28 cellular contexts compared by ENCODE assay signal in genomic region chr17:4769628-4770027, GRCh38. TPM values are rescaled to one million over a fixed set of nuclear protein-coding genes. Genes with fewer than 3 reads are reported as not detected.
DNase-seq lines count a peak whose midpoint lies in the region; ATAC-seq, FAIRE-seq and TF ChIP-seq lines count a peak whose summit lies in the region.
"Had no signal": no experiment of that assay in that cellular context is flagged by ENCODE, and none has a peak within 500 bp of the region (broad histone marks: within the 10 kb centered on the region; RNA-seq: fewer than 3 reads in every experiment).

No MANE protein-coding gene starts in this region.

- POLR2A ChIA-PET in A549 (lab: Yijun Ruan, JAX) = no interaction called here

- CTCF ChIA-PET in A549 (lab: Yijun Ruan, JAX) = interaction anchor here (0.6 to 14.7 kb wide), 7 partner anchors 19 to 584 kb away, joined by 3 to 157 read pairs (median 3); partner anchors contain the start of genes GLTPD2 and VMO1

- no peak for FAIRE-seq in A549 (lab: Jason Lieb, UNC)
- FAIRE-seq: HTR-8/SVneo had no signal

- H3K4me1 ChIP-seq in A549 (peaks cover 15% of the 10 kb centered on the region), left ventricle myocardium inferior (no peaks in the 10 kb centered on the region), thyroid gland (no peaks in the 10 kb centered on the region)
- H3K4me1 ChIP-seq: SJSA1 had no signal

- H3K27me3 ChIP-seq in left ventricle myocardium inferior (ENCODE audit: low read depth) = peaks cover 42% of the 10 kb centered on the region
- no peaks in the 10 kb centered on the region for H3K27me3 ChIP-seq in thyroid gland

- H3K9me3 Mint-ChIP-seq in T-helper 2 cell treated with Interferon-gamma antibody and Interleukin-4, amounts not matched to agents 5 μg/mL and 100 μg/mL, for 36 hours = no peaks in the 10 kb centered on the region
- H3K9me3 Mint-ChIP-seq: activated naive CD8-positive, alpha-beta T cell treated with anti-CD3 and anti-CD28 coated beads, Interleukin-2, amount 50 U/mL, for 24 hours; CD4-positive, alpha-beta T cell; nephron progenitor cell had no signal

- H3K9me3 ChIP-seq in A549 = no peaks in the 10 kb centered on the region
- no peaks in the 10 kb centered on the region for H3K9me3 ChIP-seq in left ventricle myocardium inferior (replicated peaks)
- no peaks in the 10 kb centered on the region for H3K9me3 ChIP-seq in thyroid gland
- H3K9me3 ChIP-seq: heart left ventricle, SJSA1 had no signal

- no peak overlapping the region for H3K27ac Mint-ChIP-seq in T-helper 2 cell treated with Interferon-gamma antibody and Interleukin-4, amounts not matched to agents 5 μg/mL and 100 μg/mL, for 36 hours
- H3K27ac Mint-ChIP-seq: activated naive CD8-positive, alpha-beta T cell treated with anti-CD3 and anti-CD28 coated beads, Interleukin-2, amount 50 U/mL, for 24 hours; CD4-positive, alpha-beta T cell; nephron progenitor cell had no signal

- H3K4me3 ChIP-seq in A549 = no peak overlapping the region
- H3K4me3 ChIP-seq in left ventricle myocardium inferior = no peak overlapping the region
- H3K4me3 ChIP-seq in thyroid gland (replicated peaks in 1 of 3) = no peak overlapping the region
- H3K4me3 ChIP-seq: heart left ventricle, PC-9, SJSA1 had no signal

- H3K4me1 Mint-ChIP-seq in T-helper 2 cell treated with Interferon-gamma antibody and Interleukin-4, amounts not matched to agents 5 μg/mL and 100 μg/mL, for 36 hours (ENCODE audit: low read depth) = peaks cover 10% of the 10 kb centered on the region

- no peak for DNase-seq in A549 (ENCODE audit: low read depth in 1 of 2, low spot score in 1 of 2)
- DNase-seq in ELR (ENCODE audit: low read depth) = peak; percentile 64
- DNase-seq in RPMI7951 (ENCODE audit: low read depth) = peak; percentile 13
- peak; percentile 29 for DNase-seq in fibroblast of peridontal ligament (ENCODE audit: extremely low read depth)
- DNase-seq in left ventricle myocardium inferior = no peak
- DNase-seq in T-helper 2 cell treated with Interferon-gamma antibody and Interleukin-4, amounts not matched to agents 5 μg/mL and 100 μg/mL, for 36 hours (ENCODE audit: low spot score) = no peak
- DNase-seq in DMS53 treated with DMSO at 0.1 percent for 48 hours (lab: John Stamatoyannopoulos, UW; ENCODE audit: unreplicated experiment) = no peak
- DNase-seq in thyroid gland = no peak
- DNase-seq: activated effector memory CD4-positive, alpha-beta T cell treated with Interleukin-2 at 50 U/mL for 16 hours; activated naive CD8-positive, alpha-beta T cell treated with anti-CD3 and anti-CD28 coated beads, Interleukin-2, amount 50 U/mL, for 24 hours; CD4-positive, alpha-beta T cell; DMS153; heart left ventricle; NCI-H1105; NCI-H2029 treated with DMSO at 0.1 percent for 48 hours; NCI-H446; nephron progenitor cell; T-helper 2 cell had no signal

- H3K36me3 Mint-ChIP-seq in T-helper 2 cell treated with Interferon-gamma antibody and Interleukin-4, amounts not matched to agents 5 μg/mL and 100 μg/mL, for 36 hours (ENCODE audit: low read depth) = no peaks in the 10 kb centered on the region

- no peak for TF ChIP-seq CTCF in A549 (IDR thresholded peaks at IDR 0.05)
- no peak for TF ChIP-seq CTCF in left ventricle myocardium inferior (IDR thresholded peaks at IDR 0.05; ENCODE audit: borderline replicate concordance)
- TF ChIP-seq CTCF in thyroid gland (IDR thresholded peaks at IDR 0.05) = no peak

- H3K27ac ChIP-seq in A549 = no peak overlapping the region
- H3K27ac ChIP-seq in left ventricle myocardium inferior (replicated peaks) = no peak overlapping the region
- H3K27ac ChIP-seq in thyroid gland = no peak overlapping the region
- H3K27ac ChIP-seq: PC-9, SJSA1 had no signal

- peaks cover 10% of the 10 kb centered on the region for H3K27me3 Mint-ChIP-seq in T-helper 2 cell treated with Interferon-gamma antibody and Interleukin-4, amounts not matched to agents 5 μg/mL and 100 μg/mL, for 36 hours (ENCODE audit: low read depth)

- intact Hi-C loops in left ventricle myocardium inferior (cut with micrococcal nuclease) = no loop called here
- intact Hi-C loops in thyroid gland (cut with DNase I) = no loop called here

- no peak for TF ChIP-seq RAD21 in A549 (conservative IDR thresholded peaks at IDR 0.05 in 1 of 2, IDR thresholded peaks at IDR 0.05 in 1 of 2)

- peak overlapping the region; percentile 17; the same call in 1 of the 3 replicates for H3K4me2 ChIP-seq in A549
- H3K4me2 ChIP-seq: PC-9 had no signal

- 92% methylated on average over 2 of the region's 2 CpGs for WGBS in A549 (ENCODE audit: missing lambda C conversion rate)
- WGBS in thyroid gland, 2 donors = 83 to 87% methylated on average over 2 of the region's 2 CpGs

- H3K4me3 Mint-ChIP-seq in T-helper 2 cell treated with Interferon-gamma antibody and Interleukin-4, amounts not matched to agents 5 μg/mL and 100 μg/mL, for 36 hours = no peak overlapping the region
- H3K4me3 Mint-ChIP-seq: activated naive CD8-positive, alpha-beta T cell treated with anti-CD3 and anti-CD28 coated beads, Interleukin-2, amount 50 U/mL, for 24 hours; CD4-positive, alpha-beta T cell; nephron progenitor cell had no signal

- ATAC-seq in A549 = no peak
- ATAC-seq: activated naive CD8-positive, alpha-beta T cell treated with anti-CD3 and anti-CD28 coated beads, Interleukin-2, amount 50 U/mL, for 24 hours; heart left ventricle had no signal

- H3K36me3 ChIP-seq in left ventricle myocardium inferior (no peaks in the 10 kb centered on the region), thyroid gland (no peaks in the 10 kb centered on the region)
- H3K36me3 ChIP-seq: heart left ventricle, SJSA1 had no signal

- TF ChIP-seq EP300 in A549 (IDR thresholded peaks at IDR 0.05) = no peak

- TF ChIP-seq POLR2A in A549 (IDR thresholded peaks at IDR 0.05; ENCODE audit: low read length) = no peak
- no peak for TF ChIP-seq POLR2A in thyroid gland (IDR thresholded peaks at IDR 0.05)

TF ChIP-seq in A549, 52 proteins besides CTCF, POLR2A, EP300 and RAD21 (continues in another document):
- TF ChIP-seq MAFK (IDR thresholded peaks at IDR 0.05; ENCODE audit: partially characterized antibody) = peak; percentile 23

RNA-seq across cellular contexts. Expression of gene TM4SF5, which starts 2.1 kb away (rescaled TPM):
- polyA plus RNA-seq in A549 (2011; rRNA removed) = 0.80 and 1.2 TPM in 2 replicates
- polyA plus RNA-seq in A549 (2012; cell fraction: cytosol; rRNA removed) = 0.56 and 0.69 TPM in 2 replicates
- polyA plus RNA-seq in A549 (2012; cell fraction: nucleus; rRNA removed) = 0.71 and 1.1 TPM in 2 replicates
- polyA plus RNA-seq in A549 (2017; fragmentation: RNase III; extraction: RNeasy Plus Mini Kit Qiagen cat#74134 plus additional on column Dnase treatment) = 0.51 to 1.2 TPM (median 0.68 TPM) in 3 replicates
- 1.1 and 1.5 TPM in 2 replicates for polyA minus RNA-seq in A549 (2011; rRNA and poly(A)+ RNA removed)
- not detected in 2 replicates for total RNA-seq in RPMI7951 (2014; rRNA removed; shearing (Covaris generic))
- total RNA-seq in left ventricle myocardium inferior = not detected
- not detected for total RNA-seq in thyroid gland
- total RNA-seq: cardiac septum; CD4-positive, alpha-beta T cell; dermis microvascular lymphatic vessel endothelial cell; heart left ventricle; mononuclear cell; PC-9; posterior vena cava; SJSA1; subcutaneous adipose tissue; ureter had no signal
- polyA plus RNA-seq: AG04450, heart left ventricle had no signal

RNA-seq across cellular contexts. Expression of gene VMO1, which starts 16.5 kb away (rescaled TPM):
- polyA plus RNA-seq in A549 (2011; rRNA removed) = 0.50 and 0.58 TPM in 2 replicates
- polyA plus RNA-seq in A549 (2012; cell fraction: cytosol; rRNA removed) = 0.98 and 1.1 TPM in 2 replicates
- polyA plus RNA-seq in A549 (2012; cell fraction: nucleus; rRNA removed) = 0.83 and 2.1 TPM in 2 replicates
- polyA plus RNA-seq in A549 (2017; fragmentation: RNase III; extraction: RNeasy Plus Mini Kit Qiagen cat#74134 plus additional on column Dnase treatment) = 0.39 to 1.1 TPM (median 0.81 TPM) in 3 replicates
- not detected in 2 replicates for polyA minus RNA-seq in A549 (2011; rRNA and poly(A)+ RNA removed)
- 0.96 and 1.3 TPM in 2 replicates for total RNA-seq in RPMI7951 (2014; rRNA removed; shearing (Covaris generic))
- 0.63 TPM for total RNA-seq in left ventricle myocardium inferior
- 1 to 10 TPM in 2 of 4 donors, not detected in 2; 1.8 to 4.0 TPM for total RNA-seq in thyroid gland
- total RNA-seq: CD4-positive, alpha-beta T cell; mononuclear cell; SJSA1 had no signal
- polyA plus RNA-seq: AG04450 had no signal

RNA-seq across cellular contexts. Expression of gene GLTPD2, which starts 19.1 kb away (rescaled TPM):
- polyA plus RNA-seq in A549 (2011; rRNA removed) (not detected in 2 replicates), A549 (2017; fragmentation: RNase III; extraction: RNeasy Plus Mini Kit Qiagen cat#74134 plus additional on column Dnase treatment) (not detected in 3 replicates)
- 0.04 and 0.06 TPM in 2 replicates for polyA plus RNA-seq in A549 (2012; cell fraction: cytosol; rRNA removed)
- 0.06 TPM in 1 of 2 replicates, not detected in the other for polyA plus RNA-seq in A549 (2012; cell fraction: nucleus; rRNA removed)
- not detected in 2 replicates for polyA minus RNA-seq in A549 (2011; rRNA and poly(A)+ RNA removed)
- not detected in 2 replicates for total RNA-seq in RPMI7951 (2014; rRNA removed; shearing (Covaris generic))
- total RNA-seq in left ventricle myocardium inferior (not detected), thyroid gland (not detected)
- total RNA-seq: cardiac septum; CD4-positive, alpha-beta T cell; dermis microvascular lymphatic vessel endothelial cell; heart left ventricle; mononuclear cell; PC-9; posterior vena cava; SJSA1; subcutaneous adipose tissue; ureter had no signal
- polyA plus RNA-seq: AG04450, heart left ventricle had no signal

RNA-seq across cellular contexts. Expression of gene PSMB6, which starts 26.3 kb away (rescaled TPM):
- polyA plus RNA-seq in A549 (2011; rRNA removed) = 376 and 414 TPM in 2 replicates
- polyA plus RNA-seq in A549 (2012; cell fraction: cytosol; rRNA removed) = 763 and 829 TPM in 2 replicates
- 423 and 460 TPM in 2 replicates for polyA plus RNA-seq in A549 (2012; cell fraction: nucleus; rRNA removed)
- 387 to 424 TPM (median 414 TPM) in 3 replicates for polyA plus RNA-seq in A549 (2017; fragmentation: RNase III; extraction: RNeasy Plus Mini Kit Qiagen cat#74134 plus additional on column Dnase treatment)
- polyA minus RNA-seq in A549 (2011; rRNA and poly(A)+ RNA removed) = 332 and 401 TPM in 2 replicates
- 319 and 393 TPM in 2 replicates for total RNA-seq in RPMI7951 (2014; rRNA removed; shearing (Covaris generic))
- 183 TPM for total RNA-seq in left ventricle myocardium inferior
- total RNA-seq in thyroid gland = 100 to 1,000 TPM; 108 to 322 (median 141) TPM

RNA-seq across cellular contexts. Expression of gene CXCL16, which starts 29.9 kb away (rescaled TPM):
- polyA plus RNA-seq in A549 (2011; rRNA removed) = 13.8 and 20.5 TPM in 2 replicates
- polyA plus RNA-seq in A549 (2012; cell fraction: cytosol; rRNA removed) = 10.8 and 15.6 TPM in 2 replicates
- 6.1 and 7.0 TPM in 2 replicates for polyA plus RNA-seq in A549 (2012; cell fraction: nucleus; rRNA removed)
- 9.1 to 11.2 TPM (median 10.1 TPM) in 3 replicates for polyA plus RNA-seq in A549 (2017; fragmentation: RNase III; extraction: RNeasy Plus Mini Kit Qiagen cat#74134 plus additional on column Dnase treatment)
- polyA minus RNA-seq in A549 (2011; rRNA and poly(A)+ RNA removed) = 11.3 and 20.5 TPM in 2 replicates
- total RNA-seq in RPMI7951 (2014; rRNA removed; shearing (Covaris generic)) = 0.12 and 0.29 TPM in 2 replicates
- 3.1 TPM for total RNA-seq in left ventricle myocardium inferior
- total RNA-seq in thyroid gland = 10 to 100 TPM in 3 of 4 donors, 1 to 10 TPM in 1; 6.6 to 13.7 (median 12.8) TPM
- total RNA-seq: SJSA1 had no signal

Comparison
In these comparisons a context has a peak if more than half of its experiments do, and no peak if none do; other contexts are left out.
1. DNase-seq: peak in ELR (single experiment), RPMI7951 (single experiment) and fibroblast of peridontal ligament (single experiment); none in A549 (0 of 2), left ventricle myocardium inferior (single experiment), T-helper 2 cell treated with Interferon-gamma antibody and Interleukin-4, amounts not matched to agents 5 μg/mL and 100 μg/mL, for 36 hours (single experiment), DMS53 treated with DMSO at 0.1 percent for 48 hours (single experiment) and thyroid gland (0 of 2).